Comparison of ENCODE assay signal across 16 cellular contexts in genomic region chr1:41539999-41540398, GRCh38. TPM values are rescaled to one million over a fixed set of nuclear protein-coding genes. Genes with fewer than 3 reads are reported as not detected.
A peak's percentile ranks its signal among the peaks of the same experiment; 100 is the strongest.
DNase-seq lines count a peak whose midpoint lies in the region; ATAC-seq, FAIRE-seq and TF ChIP-seq lines count a peak whose summit lies in the region.
"Had no signal": no experiment of that assay in that cellular context is flagged by ENCODE, and none has a peak within 500 bp of the region (broad histone marks: within the 10 kb centered on the region; RNA-seq: fewer than 3 reads in every experiment).

No MANE protein-coding gene starts in this region.

- H3K9ac ChIP-seq in kidney (ENCODE audit: low read length in 2 of 2): no peak overlapping the region

- H3K36me3 ChIP-seq in CD4-positive, CD25-positive, alpha-beta regulatory T cell (ENCODE audit: control insufficient read depth, insufficient read depth, low read length): peaks cover 8% of the 10 kb centered on the region
- peaks cover 0 to 2% of the 10 kb centered on the region in 2 donors for H3K36me3 ChIP-seq in kidney (ENCODE audit: control insufficient read depth in 1 of 2, insufficient read depth in 2 of 2, low read length in 2 of 2)

- no peaks in the 10 kb centered on the region for H3K4me1 ChIP-seq in CD4-positive, CD25-positive, alpha-beta regulatory T cell (ENCODE audit: control insufficient read depth, insufficient read depth, low read length, poor library complexity, severe bottlenecking)
- peaks cover 11 to 14% of the 10 kb centered on the region in 2 donors for H3K4me1 ChIP-seq in kidney (ENCODE audit: control insufficient read depth in 1 of 2, insufficient read depth in 1 of 2, low read depth in 1 of 2, low read length in 2 of 2)

- no peak overlapping the region for H3K4me3 Mint-ChIP-seq in activated T-cell treated with anti-CD3 and anti-CD28 coated beads, Interleukin-2, amount 50 U/mL, for 24 hours
- H3K4me3 Mint-ChIP-seq in CD4-positive, CD25-positive, alpha-beta regulatory T cell: no peak overlapping the region
- H3K4me3 Mint-ChIP-seq in stimulated activated naive B cell treated with anti-CD40 and anti-IgM and Interleukin-4, amounts not matched to agents 10 μg/mL and 1 μg/mL and 100 μg/mL, for 72 hours: no peak overlapping the region
- H3K4me3 Mint-ChIP-seq: CD14-positive monocyte, GM23338 had no signal

- H3K27me3 ChIP-seq in CD4-positive, CD25-positive, alpha-beta regulatory T cell (ENCODE audit: control insufficient read depth, insufficient read depth, low read length): no peaks in the 10 kb centered on the region

- H3K27ac Mint-ChIP-seq in activated T-cell treated with anti-CD3 and anti-CD28 coated beads, Interleukin-2, amount 50 U/mL, for 24 hours: no peak overlapping the region
- peak overlapping the region in 2 of 3 donors; percentile 75 to 80 for H3K27ac Mint-ChIP-seq in CD4-positive, CD25-positive, alpha-beta regulatory T cell
- peak overlapping the region; percentile 44 for H3K27ac Mint-ChIP-seq in stimulated activated naive B cell treated with anti-CD40 and anti-IgM and Interleukin-4, amounts not matched to agents 10 μg/mL and 1 μg/mL and 100 μg/mL, for 72 hours
- H3K27ac Mint-ChIP-seq: GM23338 had no signal

- H3K27ac ChIP-seq in CD4-positive, CD25-positive, alpha-beta regulatory T cell (ENCODE audit: insufficient read depth, low read length, poor library complexity, severe bottlenecking): no peak overlapping the region
- no peak overlapping the region for H3K27ac ChIP-seq in kidney (ENCODE audit: low read depth in 2 of 2, low read length in 2 of 2)

- H3K9me3 ChIP-seq in CD4-positive, CD25-positive, alpha-beta regulatory T cell (ENCODE audit: control insufficient read depth in 2 of 2, low read length in 2 of 2): no peaks in the 10 kb centered on the region
- H3K9me3 ChIP-seq in kidney (ENCODE audit: control insufficient read depth in 1 of 2, low read length in 2 of 2): no peaks in the 10 kb centered on the region

- FAIRE-seq in kidney (lab: Jason Lieb, UNC): no peak
- FAIRE-seq: GM12878, HTR-8/SVneo had no signal

- DNase-seq in activated T-cell treated with anti-CD3 and anti-CD28 coated beads, Interleukin-2, amount 50 U/mL, for 24 hours: peak; percentile 25
- DNase-seq in activated T-cell treated with anti-CD3 and anti-CD28 coated beads for 4 hours (no peak), kidney (peak; percentile 29), kidney tubule cell (ENCODE audit: low spot score) (no peak), DMS53 (lab: John Stamatoyannopoulos, UW) (no peak)
- no peak for DNase-seq in CD4-positive, CD25-positive, alpha-beta regulatory T cell
- no peak for DNase-seq in stimulated activated naive B cell treated with anti-CD40 and anti-IgM and Interleukin-4, amounts not matched to agents 10 μg/mL and 1 μg/mL and 100 μg/mL, for 72 hours
- DNase-seq: NCI-H2227 treated with DMSO at 0.1 percent for 48 hours, NCI-H526 had no signal

- H3K9me3 Mint-ChIP-seq in activated T-cell treated with anti-CD3 and anti-CD28 coated beads, Interleukin-2, amount 50 U/mL, for 24 hours: no peaks in the 10 kb centered on the region
- H3K9me3 Mint-ChIP-seq in CD4-positive, CD25-positive, alpha-beta regulatory T cell: no peaks in the 10 kb centered on the region
- peaks cover 0 to under 1% of the 10 kb centered on the region in 2 donors for H3K9me3 Mint-ChIP-seq in stimulated activated naive B cell treated with anti-CD40 and anti-IgM and Interleukin-4, amounts not matched to agents 10 μg/mL and 1 μg/mL and 100 μg/mL, for 72 hours
- H3K9me3 Mint-ChIP-seq: CD14-positive monocyte had no signal

- ATAC-seq in CD4-positive, CD25-positive, alpha-beta regulatory T cell (ENCODE audit: low read depth in 2 of 2): no peak
- no peak for ATAC-seq in stimulated activated naive B cell treated with anti-CD40 and anti-IgM and Interleukin-4, amounts not matched to agents 10 μg/mL and 1 μg/mL and 100 μg/mL, for 72 hours (replicated peaks)
- ATAC-seq in HG03196 (IDR thresholded peaks at IDR 0.05; ENCODE audit: unreplicated experiment): no peak
- ATAC-seq: GM23338 had no signal

- peaks cover 7% of the 10 kb centered on the region for H3K4me1 Mint-ChIP-seq in activated T-cell treated with anti-CD3 and anti-CD28 coated beads, Interleukin-2, amount 50 U/mL, for 24 hours (ENCODE audit: low read depth)
- peaks cover 4 to 21% (median 12%) of the 10 kb centered on the region in 4 donors for H3K4me1 Mint-ChIP-seq in CD4-positive, CD25-positive, alpha-beta regulatory T cell
- peaks cover 54 to 66% of the 10 kb centered on the region in 2 donors for H3K4me1 Mint-ChIP-seq in stimulated activated naive B cell treated with anti-CD40 and anti-IgM and Interleukin-4, amounts not matched to agents 10 μg/mL and 1 μg/mL and 100 μg/mL, for 72 hours
- H3K4me1 Mint-ChIP-seq: GM23338 had no signal

- intact Hi-C loops in kidney (cut with DNase I): no loop called here

- no peak overlapping the region for H3K4me3 ChIP-seq in CD4-positive, CD25-positive, alpha-beta regulatory T cell (ENCODE audit: low read depth, low read length)
- no peak overlapping the region for H3K4me3 ChIP-seq in kidney (ENCODE audit: low read length in 2 of 2)
- H3K4me3 ChIP-seq: GM12878, GM23338 had no signal

- TF ChIP-seq CTCF in kidney (IDR thresholded peaks at IDR 0.05; ENCODE audit: borderline replicate concordance, extremely low read depth, insufficient read depth): no peak

- H3K27me3 Mint-ChIP-seq in activated T-cell treated with anti-CD3 and anti-CD28 coated beads, Interleukin-2, amount 50 U/mL, for 24 hours: no peaks in the 10 kb centered on the region
- H3K27me3 Mint-ChIP-seq in CD4-positive, CD25-positive, alpha-beta regulatory T cell: no peaks in the 10 kb centered on the region
- no peaks in the 10 kb centered on the region for H3K27me3 Mint-ChIP-seq in stimulated activated naive B cell treated with anti-CD40 and anti-IgM and Interleukin-4, amounts not matched to agents 10 μg/mL and 1 μg/mL and 100 μg/mL, for 72 hours

- H3K36me3 Mint-ChIP-seq in activated T-cell treated with anti-CD3 and anti-CD28 coated beads, Interleukin-2, amount 50 U/mL, for 24 hours (ENCODE audit: low read depth): peaks cover 93% of the 10 kb centered on the region
- H3K36me3 Mint-ChIP-seq in CD4-positive, CD25-positive, alpha-beta regulatory T cell: peaks cover 27% of the 10 kb centered on the region
- H3K36me3 Mint-ChIP-seq in stimulated activated naive B cell treated with anti-CD40 and anti-IgM and Interleukin-4, amounts not matched to agents 10 μg/mL and 1 μg/mL and 100 μg/mL, for 72 hours: peaks cover 59 to 82% of the 10 kb centered on the region in 2 donors

RNA-seq across cellular contexts. Expression of gene EDN2, which starts 55.5 kb away (rescaled TPM):
- 0.52 TPM for total RNA-seq in CD4-positive, CD25-positive, alpha-beta regulatory T cell
- not detected for polyA plus RNA-seq in CD4-positive, CD25-positive, alpha-beta regulatory T cell
- 2.9 TPM for total RNA-seq in kidney
- polyA plus RNA-seq in kidney (ENCODE audit: insufficient read depth, low read depth, low replicate concordance): 2.3 TPM
- total RNA-seq: GM23338, OCI-LY7, RPMI7951 had no signal
- polyA plus RNA-seq: CD14-positive monocyte, GM23338 had no signal

Comparison
In these comparisons a context has a peak if more than half of its experiments do, and no peak if none do; other contexts are left out.
1. DNase-seq: peak in activated T-cell treated with anti-CD3 and anti-CD28 coated beads, Interleukin-2, amount 50 U/mL, for 24 hours (single experiment) and kidney (single experiment); none in activated T-cell treated with anti-CD3 and anti-CD28 coated beads for 4 hours (single experiment), CD4-positive, CD25-positive, alpha-beta regulatory T cell (0 of 3), stimulated activated naive B cell treated with anti-CD40 and anti-IgM and Interleukin-4, amounts not matched to agents 10 μg/mL and 1 μg/mL and 100 μg/mL, for 72 hours (single experiment), kidney tubule cell (single experiment) and DMS53 (single experiment).